In genomic region chr16:2251281-2252111, GRCh38 we compare ENCODE assay signal across 8 cellular contexts. TPM values are rescaled to one million over a fixed set of nuclear protein-coding genes. Genes with fewer than 3 reads are reported as not detected.
DNase-seq lines count a peak whose midpoint lies in the region; ATAC-seq and TF ChIP-seq lines count a peak whose summit lies in the region.

TSS of gene ECI1 (minus strand) at chr16:2251587. CDS start at chr16:2251566, 21 bp downstream.

- peak within 1 kb of the TSS; percentile 84 for H3K4me2 ChIP-seq in fibroblast of lung (ENCODE audit: extremely low read depth, insufficient read depth, low read length)

- H3K9me3 ChIP-seq in fibroblast of lung (ENCODE audit: control insufficient read depth, insufficient read depth, low read depth, low read length): no peaks in the 10 kb centered on the region

- H2AFZ ChIP-seq in fibroblast of lung (ENCODE audit: low read length): no peak within 1 kb of the TSS

- POLR2A ChIA-PET in naive thymus-derived CD8-positive, alpha-beta T cell (lab: Charles Lee): interaction anchor here (0.5 to 3.5 kb wide), 21 partner anchors 11 to 286 kb away, joined by 3 to 31 read pairs (median 4); partner anchors contain the start of genes E4F1, MLST8, PGP and RNPS1

- peaks cover 0 to 16% (median 6%) of the 10 kb centered on the region in 4 donors for H3K4me1 Mint-ChIP-seq in naive thymus-derived CD8-positive, alpha-beta T cell

- peak within 1 kb of the TSS; percentile 72 for H3K27ac ChIP-seq in fibroblast of lung (ENCODE audit: insufficient read depth, low read length)

- peaks cover 10% of the 10 kb centered on the region for H3K79me2 ChIP-seq in fibroblast of lung (ENCODE audit: control insufficient read depth, insufficient read depth, low read length)

- H3K27me3 ChIP-seq in fibroblast of lung (ENCODE audit: control insufficient read depth, insufficient read depth, low read length): no peaks in the 10 kb centered on the region

- peak within 1 kb of the TSS; percentile 77 for H3K9ac ChIP-seq in fibroblast of lung (ENCODE audit: insufficient read depth, low read length)

- H3K36me3 Mint-ChIP-seq in naive thymus-derived CD8-positive, alpha-beta T cell: peaks cover 0 to 36% (median 12%) of the 10 kb centered on the region in 3 donors

- TF ChIP-seq CTCF in fibroblast of lung (conservative IDR thresholded peaks at IDR 0.05 in 1 of 2, IDR thresholded peaks at IDR 0.05 in 1 of 2; ENCODE audit: low read depth in 1 of 2, low read length in 2 of 2): peak; percentile 44 to 56

- H3K27ac Mint-ChIP-seq in naive thymus-derived CD8-positive, alpha-beta T cell: peak within 1 kb of the TSS; percentile 82 to 95 (median 92)

- no peaks in the 10 kb centered on the region for H3K9me3 Mint-ChIP-seq in naive thymus-derived CD8-positive, alpha-beta T cell

- ATAC-seq in GM21619 (IDR thresholded peaks at IDR 0.05; ENCODE audit: unreplicated experiment): peak; percentile 88
- peak; percentile 76 to 83 for ATAC-seq in naive thymus-derived CD8-positive, alpha-beta T cell

- peaks cover 7% of the 10 kb centered on the region for H3K4me1 ChIP-seq in fibroblast of lung (ENCODE audit: control insufficient read depth, extremely low read depth, insufficient read depth, low read length)

- H4K20me1 ChIP-seq in fibroblast of lung (ENCODE audit: control insufficient read depth, extremely low read depth, insufficient read depth, low read length): no peaks in the 10 kb centered on the region

- DNase-seq in DMS79 treated with DMSO at 0.1 percent for 48 hours (lab: John Stamatoyannopoulos, UW): peak; percentile 86
- DNase-seq in KG1 (lab: John Stamatoyannopoulos, UW): peak; percentile 79
- DNase-seq in RKO (ENCODE audit: low spot score): peak; percentile 96
- DNase-seq in activated T-helper 1 cell treated with anti-CD3 and anti-CD28 coated beads, Interleukin-2, amount 50 U/mL, for 16 hours (ENCODE audit: low read depth in 1 of 2, low spot score in 1 of 2): peak; percentile 56 to 72
- DNase-seq in fibroblast of lung (ENCODE audit: low read depth in 2 of 2): peak; percentile 93 to 95
- peak; percentile 40 to 85 (median 66) for DNase-seq in naive thymus-derived CD8-positive, alpha-beta T cell
- DNase-seq in stimulated activated naive CD4-positive, alpha-beta T cell (lab: John Stamatoyannopoulos, UW): peak; percentile 45 to 78 (median 64)

- H3K27me3 Mint-ChIP-seq in naive thymus-derived CD8-positive, alpha-beta T cell: peaks cover 0 to 1% (median 0%) of the 10 kb centered on the region in 5 donors

- H3K36me3 ChIP-seq in fibroblast of lung (ENCODE audit: control insufficient read depth, insufficient read depth, low read length): peaks cover 16% of the 10 kb centered on the region

- peak within 1 kb of the TSS; percentile 60 to 69 (median 66) for H3K4me3 ChIP-seq in fibroblast of lung (replicated peaks in 1 of 4; ENCODE audit: control extremely low read depth in 1 of 4, insufficient read depth in 1 of 4, low read depth in 3 of 4, low read length in 4 of 4)

- H3K4me3 Mint-ChIP-seq in naive thymus-derived CD8-positive, alpha-beta T cell: peak within 1 kb of the TSS; percentile 82 to 90 (median 86)

RNA-seq across cellular contexts. Expression of gene ECI1, which starts in this region (rescaled TPM):
- total RNA-seq in fibroblast of lung: 35.8 and 40.3 TPM in 2 replicates
- polyA plus RNA-seq in fibroblast of lung: 18.6 and 18.8 TPM in 2 replicates
- polyA plus RNA-seq in fibroblast of lung (2012): 42.3 and 53.0 TPM in 2 replicates
- 11.3 and 25.5 TPM in 2 replicates for polyA minus RNA-seq in fibroblast of lung (ENCODE audit: low replicate concordance)
- total RNA-seq in naive thymus-derived CD8-positive, alpha-beta T cell: 10 to 100 TPM; 22.1 to 25.1 TPM
- 10 to 100 TPM; 30.6 to 40.4 (median 31.0) TPM for polyA plus RNA-seq in naive thymus-derived CD8-positive, alpha-beta T cell

Comparison
In these comparisons a context has a peak if more than half of its experiments do, and no peak if none do; other contexts are left out.
1. Peak in every context shown above with its lines: DNase-seq, ATAC-seq, H3K4me3 ChIP-seq and H3K27ac ChIP-seq.